12 cellular contexts compared by ENCODE assay signal in the genomic region with DNA sequence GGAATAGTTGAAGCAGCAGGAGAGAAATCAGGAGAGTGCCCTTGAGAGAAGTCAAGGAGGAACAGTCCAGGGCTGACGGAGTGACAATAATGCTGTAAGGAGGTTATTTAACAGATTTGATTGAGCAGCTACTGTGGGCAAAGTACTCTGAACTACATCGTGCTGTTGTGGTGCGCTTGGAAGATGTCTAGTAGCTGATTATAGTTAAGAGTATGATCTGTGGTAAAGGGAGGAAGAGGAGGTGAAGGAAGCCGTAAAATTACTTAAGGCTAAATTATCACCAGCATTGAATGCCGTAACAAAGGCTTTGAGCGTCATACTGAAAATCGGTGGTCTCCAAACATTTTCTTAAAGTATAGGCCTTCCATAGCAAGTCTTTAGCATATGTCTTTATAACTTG. TPM values are rescaled to one million over a fixed set of nuclear protein-coding genes. Genes with fewer than 3 reads are reported as not detected.
A peak's percentile ranks its signal among the peaks of the same experiment; 100 is the strongest.
DNase-seq lines count a peak whose midpoint lies in the region; ATAC-seq and TF ChIP-seq lines count a peak whose summit lies in the region.
"Had no signal": no experiment of that assay in that cellular context is flagged by ENCODE, and none has a peak within 500 bp of the region (broad histone marks: within the 10 kb centered on the region; RNA-seq: fewer than 3 reads in every experiment).

No MANE protein-coding gene starts in this region.

- TF ChIP-seq CTCF in CD14-positive monocyte (IDR thresholded peaks at IDR 0.05), result no peak
- TF ChIP-seq CTCF in natural killer cell (IDR thresholded peaks at IDR 0.05), result no peak

- ATAC-seq in natural killer cell (no peak), GM18870 (IDR thresholded peaks at IDR 0.05; ENCODE audit: unreplicated experiment) (no peak), GM21619 (IDR thresholded peaks at IDR 0.05; ENCODE audit: unreplicated experiment) (no peak)

- intact Hi-C loops in CD14-positive monocyte (cut with micrococcal nuclease), result loop anchor here in 1 of 2 donors (2.0 kb wide), 1 partner anchor 31 kb away; no protein-coding TSS in a partner anchor
- intact Hi-C loops in activated T-helper 2 cell treated with anti-CD3 and anti-CD28 coated beads, Interferon-gamma antibody, Interleukin-2, Interleukin-4, amounts not matched to agents 10 μg/mL and 5 μg/mL and 100 μg/mL, durations not matched to agents 14 hours and 24 hours and 36 hours (cut with micrococcal nuclease), result no loop called here
- intact Hi-C loops in natural killer cell (cut with micrococcal nuclease), result no loop called here

- H3K4me1 Mint-ChIP-seq in CD14-positive monocyte, result peaks cover 56% of the 10 kb centered on the region
- peaks cover 46% of the 10 kb centered on the region for H3K4me1 Mint-ChIP-seq in activated T-helper 2 cell treated with anti-CD3 and anti-CD28 coated beads, Interferon-gamma antibody, Interleukin-2, Interleukin-4, amounts not matched to agents 10 μg/mL and 5 μg/mL and 100 μg/mL, durations not matched to agents 14 hours and 24 hours and 36 hours (ENCODE audit: low read depth)
- peaks cover 63 to 74% of the 10 kb centered on the region in 2 donors for H3K4me1 Mint-ChIP-seq in natural killer cell

- no peak overlapping the region for H3K27ac ChIP-seq in substantia nigra (ENCODE audit: low read depth, low read length, poor library complexity, severe bottlenecking)
- H3K27ac ChIP-seq: WERI-Rb-1 had no signal

- H3K27ac Mint-ChIP-seq in CD14-positive monocyte, result peak overlapping the region in 5 of 7 donors; percentile 29 to 72 (median 59)
- H3K27ac Mint-ChIP-seq in activated T-helper 2 cell treated with anti-CD3 and anti-CD28 coated beads, Interferon-gamma antibody, Interleukin-2, Interleukin-4, amounts not matched to agents 10 μg/mL and 5 μg/mL and 100 μg/mL, durations not matched to agents 14 hours and 24 hours and 36 hours, result peak overlapping the region; percentile 76
- peak overlapping the region; percentile 99 to 100 for H3K27ac Mint-ChIP-seq in natural killer cell

- H3K27me3 Mint-ChIP-seq in CD14-positive monocyte (ENCODE audit: low read depth in 3 of 3), result peaks cover 0 to 11% (median 0%) of the 10 kb centered on the region in 3 donors
- H3K27me3 Mint-ChIP-seq in activated T-helper 2 cell treated with anti-CD3 and anti-CD28 coated beads, Interferon-gamma antibody, Interleukin-2, Interleukin-4, amounts not matched to agents 10 μg/mL and 5 μg/mL and 100 μg/mL, durations not matched to agents 14 hours and 24 hours and 36 hours (ENCODE audit: low read depth), result no peaks in the 10 kb centered on the region
- no peaks in the 10 kb centered on the region for H3K27me3 Mint-ChIP-seq in natural killer cell (ENCODE audit: low read depth in 2 of 2)

- H3K9me3 Mint-ChIP-seq in CD14-positive monocyte (peaks cover 0 to 3% (median 0%) of the 10 kb centered on the region in 7 donors), natural killer cell (no peaks in the 10 kb centered on the region)
- H3K9me3 Mint-ChIP-seq in activated T-helper 2 cell treated with anti-CD3 and anti-CD28 coated beads, Interferon-gamma antibody, Interleukin-2, Interleukin-4, amounts not matched to agents 10 μg/mL and 5 μg/mL and 100 μg/mL, durations not matched to agents 14 hours and 24 hours and 36 hours, result peaks cover 3% of the 10 kb centered on the region

- H3K36me3 Mint-ChIP-seq in CD14-positive monocyte (peaks cover 20 to 27% of the 10 kb centered on the region in 2 donors), natural killer cell (peaks cover 6% of the 10 kb centered on the region)
- H3K36me3 Mint-ChIP-seq in activated T-helper 2 cell treated with anti-CD3 and anti-CD28 coated beads, Interferon-gamma antibody, Interleukin-2, Interleukin-4, amounts not matched to agents 10 μg/mL and 5 μg/mL and 100 μg/mL, durations not matched to agents 14 hours and 24 hours and 36 hours (ENCODE audit: low read depth), result peaks cover 49% of the 10 kb centered on the region

- no peak for DNase-seq in CD14-positive monocyte (ENCODE audit: low spot score)
- peak; percentile 55 for DNase-seq in KBM-7
- DNase-seq in activated T-helper 2 cell treated with anti-CD3 and anti-CD28 coated beads, Interferon-gamma antibody, Interleukin-2, Interleukin-4, amounts not matched to agents 10 μg/mL and 5 μg/mL and 100 μg/mL, durations not matched to agents 14 hours and 24 hours and 36 hours (ENCODE audit: low spot score), result no peak
- DNase-seq in natural killer cell, result no peak
- no peak for DNase-seq in NCI-H524 (lab: John Stamatoyannopoulos, UW)
- no peak for DNase-seq in substantia nigra (lab: John Stamatoyannopoulos, UW)
- DNase-seq: foreskin melanocyte, NCI-H1092, NCI-H524 treated with DMSO at 0.1 percent for 48 hours, WERI-Rb-1 had no signal

- H3K4me3 Mint-ChIP-seq in CD14-positive monocyte, result no peak overlapping the region
- H3K4me3 Mint-ChIP-seq in activated T-helper 2 cell treated with anti-CD3 and anti-CD28 coated beads, Interferon-gamma antibody, Interleukin-2, Interleukin-4, amounts not matched to agents 10 μg/mL and 5 μg/mL and 100 μg/mL, durations not matched to agents 14 hours and 24 hours and 36 hours (ENCODE audit: low read depth), result peak overlapping the region; percentile 10
- H3K4me3 Mint-ChIP-seq in natural killer cell, result peak overlapping the region; percentile 32

- in situ Hi-C loops in KBM-7 (cut with MboI; ENCODE audit: low pct_unique_long_range_greater_than_20kb, low sequenced_read_pairs), result no loop called here

RNA-seq across cellular contexts. Expression of gene PCBP1, which starts 4.5 kb away (rescaled TPM):
- polyA plus RNA-seq in CD14-positive monocyte, result 100 to 1,000 TPM; 178 to 194 TPM
- total RNA-seq in activated T-helper 2 cell treated with anti-CD3 and anti-CD28 coated beads, Interferon-gamma antibody, Interleukin-2, Interleukin-4, amounts not matched to agents 10 μg/mL and 5 μg/mL and 100 μg/mL, durations not matched to agents 14 hours and 24 hours and 36 hours, result 433 and 442 TPM in 2 replicates
- 100 to 1,000 TPM; 329 to 358 (median 352) TPM for total RNA-seq in natural killer cell

Comparison
In these comparisons a context has a peak if more than half of its experiments do, and no peak if none do; other contexts are left out.
1. H3K4me3 Mint-ChIP-seq: peak in activated T-helper 2 cell treated with anti-CD3 and anti-CD28 coated beads, Interferon-gamma antibody, Interleukin-2, Interleukin-4, amounts not matched to agents 10 μg/mL and 5 μg/mL and 100 μg/mL, durations not matched to agents 14 hours and 24 hours and 36 hours (single experiment) and natural killer cell (single experiment); none in CD14-positive monocyte (0 of 2).
2. Peak in every context shown above with its lines, with median percentiles within 50 percentile points of each other: H3K27ac Mint-ChIP-seq.